Comparison of ENCODE assay signal across 10 cellular contexts in the genomic region with DNA sequence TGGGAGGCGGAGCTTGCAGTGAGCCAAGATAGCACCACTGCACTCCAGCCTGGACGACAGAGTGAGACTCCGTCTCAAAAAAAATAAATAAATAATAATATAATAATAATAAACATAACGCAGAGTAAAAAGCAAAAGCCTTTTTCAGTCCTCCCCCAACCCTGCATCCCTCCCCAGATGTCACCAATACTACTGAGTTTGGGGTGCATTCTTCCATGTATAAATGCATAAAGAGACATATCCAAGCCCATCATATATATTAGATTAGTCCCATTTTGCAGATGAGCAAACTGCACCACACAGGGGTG. TPM values are rescaled to one million over a fixed set of nuclear protein-coding genes. Genes with fewer than 3 reads are reported as not detected.
A peak's percentile ranks its signal among the peaks of the same experiment; 100 is the strongest.
DNase-seq lines count a peak whose midpoint lies in the region; ATAC-seq, FAIRE-seq and TF ChIP-seq lines count a peak whose summit lies in the region.
"Had no signal": no experiment of that assay in that cellular context is flagged by ENCODE, and none has a peak within 500 bp of the region (broad histone marks: within the 10 kb centered on the region; RNA-seq: fewer than 3 reads in every experiment).

No MANE protein-coding gene starts in this region.

- H3K4ac ChIP-seq in IMR-90 (ENCODE audit: low read depth, low read length) = peak overlapping the region; percentile 94

- H3K4me1 ChIP-seq in A549 (peaks cover 17% of the 10 kb centered on the region), IMR-90 (ENCODE audit: control insufficient read depth, insufficient read depth, low read length) (peaks cover 23% of the 10 kb centered on the region), mucosa of rectum (ENCODE audit: control insufficient read depth in 2 of 2, insufficient read depth in 2 of 2, low read length in 2 of 2) (peaks cover 3 to 15% of the 10 kb centered on the region in 2 donors)

- H2BK20ac ChIP-seq in IMR-90 (ENCODE audit: low read depth, low read length) = no peak overlapping the region

- no peak overlapping the region for H2BK120ac ChIP-seq in IMR-90 (ENCODE audit: low read depth, low read length)

- H2BK15ac ChIP-seq in IMR-90 (ENCODE audit: low read depth, low read length) = 0 out of 3 replicates have a peak overlapping the region, but pooled peaks have one; percentile 28

- TF ChIP-seq RAD21 in A549 (conservative IDR thresholded peaks at IDR 0.05 in 1 of 2, IDR thresholded peaks at IDR 0.05 in 1 of 2) (no peak), IMR-90 (IDR thresholded peaks at IDR 0.05; ENCODE audit: low read length) (no peak)

- no peak for DNase-seq in A549 (ENCODE audit: low read depth in 1 of 2, low spot score in 1 of 2)
- DNase-seq in IMR-90 = no peak
- DNase-seq in cardiac fibroblast (ENCODE audit: low read depth in 2 of 2) = no peak
- DNase-seq in OCI-M2 (lab: John Stamatoyannopoulos, UW; ENCODE audit: unreplicated experiment) = no peak

- H3K9me3 ChIP-seq in A549 (no peaks in the 10 kb centered on the region), IMR-90 (ENCODE audit: control insufficient read depth, insufficient read depth, low read length) (no peaks in the 10 kb centered on the region), mucosa of rectum (ENCODE audit: control insufficient read depth in 2 of 2, low read length in 2 of 2) (no peaks in the 10 kb centered on the region)

- H3K36me3 ChIP-seq in IMR-90 (ENCODE audit: control insufficient read depth, insufficient read depth, low read length) = no peaks in the 10 kb centered on the region
- no peaks in the 10 kb centered on the region for H3K36me3 ChIP-seq in mucosa of rectum (ENCODE audit: control insufficient read depth in 2 of 2, insufficient read depth in 2 of 2, low read length in 2 of 2)

- no peak for TF ChIP-seq CTCF in A549 (IDR thresholded peaks at IDR 0.05)
- no peak for TF ChIP-seq CTCF in IMR-90 (conservative IDR thresholded peaks at IDR 0.05; ENCODE audit: low read depth, low read length)
- TF ChIP-seq CTCF in cardiac fibroblast (IDR thresholded peaks at IDR 0.05; ENCODE audit: low read depth, low read length) = no peak

- CTCF ChIA-PET in A549 (lab: Yijun Ruan, JAX) = interaction anchor here (0.9 to 6.1 kb wide), 7 partner anchors 9 to 292 kb away, joined by 3 to 102 read pairs (median 6); no protein-coding TSS in a partner anchor
- CTCF ChIA-PET in IMR-90 (lab: Yijun Ruan, JAX) = interaction anchor here (0.6 to 1.0 kb wide), 3 partner anchors 11 to 47 kb away, joined by 3 to 5 read pairs (median 3); no protein-coding TSS in a partner anchor

- H4K5ac ChIP-seq in IMR-90 (ENCODE audit: low read depth, low read length) = peak overlapping the region; percentile 44; the same call in 1 of the 2 replicates

- H3K4me2 ChIP-seq in A549 = peak overlapping the region; percentile 78
- H3K4me2 ChIP-seq in IMR-90 (ENCODE audit: low read depth, low read length) = peak overlapping the region; percentile 73

- H3K27me3 ChIP-seq in IMR-90 (ENCODE audit: control insufficient read depth, insufficient read depth, low read length) = no peaks in the 10 kb centered on the region
- H3K27me3 ChIP-seq in mucosa of rectum (ENCODE audit: control insufficient read depth in 2 of 2, insufficient read depth in 2 of 2, low read length in 2 of 2) = peaks cover 0 to 8% of the 10 kb centered on the region in 2 donors

- no peak for TF ChIP-seq EP300 in A549 (IDR thresholded peaks at IDR 0.05)

- H3K79me1 ChIP-seq in IMR-90 (ENCODE audit: low read depth in 1 of 2, low read length in 2 of 2) = peaks cover 0 to 23% of the 10 kb centered on the region in 2 experiments; a peak in 2 of 4 replicates

- in situ Hi-C loops in IMR-90 (cut with MboI; ENCODE audit: low sequenced_read_pairs) = no loop called here

- FAIRE-seq in A549 (lab: Jason Lieb, UNC) = no peak

- POLR2A ChIA-PET in A549 (lab: Yijun Ruan, JAX) (interaction anchor here (0.7 to 1.1 kb wide), 4 partner anchors 16 to 185 kb away, joined by 3 to 6 read pairs (median 4); partner anchors contain the start of genes FALEC, MCL1 and RPRD2), IMR-90 (lab: Charles Lee; ENCODE audit: unreplicated experiment) (interaction anchor here (0.6 kb wide), 1 partner anchor 327 kb away, joined by 5 read pairs; no protein-coding TSS in a partner anchor)

- H4K91ac ChIP-seq in IMR-90 (ENCODE audit: insufficient read depth, low read depth, low read length) = no peak overlapping the region

- peak overlapping the region; percentile 61 for H2BK5ac ChIP-seq in IMR-90 (ENCODE audit: low read depth, low read length, poor library complexity, severe bottlenecking)

- peak overlapping the region; percentile 75 to 92; a peak in 4 of 6 replicates for H3K27ac ChIP-seq in A549
- peak overlapping the region; percentile 59 for H3K27ac ChIP-seq in IMR-90 (ENCODE audit: insufficient read depth, low read length)
- peak overlapping the region; percentile 52 to 53 for H3K27ac ChIP-seq in mucosa of rectum (ENCODE audit: low read depth in 2 of 2, low read length in 2 of 2)

- H3K9ac ChIP-seq in IMR-90 (ENCODE audit: low read depth, low read length) (peak overlapping the region; percentile 78), mucosa of rectum (ENCODE audit: low read depth in 1 of 2, low read length in 2 of 2) (peak overlapping the region; percentile 0 to 63)

- no peaks in the 10 kb centered on the region; the same call in none of the 2 replicates for H4K20me1 ChIP-seq in IMR-90 (ENCODE audit: insufficient read depth, low read length)

- H3K18ac ChIP-seq in IMR-90 (ENCODE audit: low read depth, low read length) = peak overlapping the region; percentile 38; the same call in 1 of the 2 replicates

- peak overlapping the region; percentile 94 for H2AFZ ChIP-seq in IMR-90 (replicated peaks; ENCODE audit: low read length, poor library complexity)

- 0 out of 2 replicates have a peak, but pooled peaks cover 5% of the 10 kb centered on the region for H3K9me1 ChIP-seq in IMR-90 (ENCODE audit: insufficient read depth, low read length)

- peak overlapping the region; percentile 17 to 84; a peak in 2 of 4 replicates for H4K8ac ChIP-seq in IMR-90 (ENCODE audit: low read depth in 2 of 2, low read length in 2 of 2)

- no peak overlapping the region for H2AK9ac ChIP-seq in IMR-90 (replicated peaks; ENCODE audit: low read depth, low read length, poor library complexity)

- no peak for ATAC-seq in A549
- no peak for ATAC-seq in IMR-90 (ENCODE audit: low read depth)
- no peak for ATAC-seq in GM21526 (IDR thresholded peaks at IDR 0.05; ENCODE audit: low FRiP score, unreplicated experiment)
- ATAC-seq in GM21786 (IDR thresholded peaks at IDR 0.05; ENCODE audit: unreplicated experiment) = no peak
- no peak for ATAC-seq in HG03196 (IDR thresholded peaks at IDR 0.05; ENCODE audit: unreplicated experiment)

- intact Hi-C loops in IMR-90 (cut with micrococcal nuclease) = loop anchor here (2.0 kb wide), 2 partner anchors 61 to 83 kb away; partner anchors contain the start of gene TARS2

- no TSS peak for BruUV-seq in IMR-90 (replicated peaks; lab: Mats Ljungman, UMichigan)

- H3K56ac ChIP-seq in IMR-90 (ENCODE audit: extremely low read depth, insufficient read depth, low read length) = peak overlapping the region; percentile 25; the same call in 1 of the 2 replicates

- H2AK5ac ChIP-seq in IMR-90 (ENCODE audit: low read depth, low read length) = no peak overlapping the region; the same call in 1 of the 2 replicates

- TF ChIP-seq POLR2A in A549 (IDR thresholded peaks at IDR 0.05; ENCODE audit: low read length) (no peak), IMR-90 (IDR thresholded peaks at IDR 0.05; ENCODE audit: low read depth, low read length) (no peak)

- H3K23ac ChIP-seq in IMR-90 (ENCODE audit: low read depth, low read length) = peak overlapping the region; percentile 97

- 65% methylated on average over 4 of the region's 4 CpGs for WGBS in A549 (ENCODE audit: missing lambda C conversion rate)
- no CpG with 5 or more reads among the region's 4 CpGs for WGBS in IMR-90 (ENCODE audit: extremely low coverage in 2 of 2, insufficient read length in 1 of 2), 2 experiments

- dilution Hi-C loops in IMR-90 (cut with HindIII; ENCODE audit: low sequenced_read_pairs, unreplicated experiment) = no loop called here

- H3K4me3 ChIP-seq in A549 = peak overlapping the region; percentile 53
- peak overlapping the region; percentile 50 for H3K4me3 ChIP-seq in IMR-90 (ENCODE audit: insufficient read depth, low read depth, low read length)
- H3K4me3 ChIP-seq in cardiac fibroblast (replicated peaks in 1 of 2; ENCODE audit: low read depth in 2 of 2, low read length in 2 of 2) = peak overlapping the region; percentile 46 to 57
- peak overlapping the region; percentile 55 to 67 for H3K4me3 ChIP-seq in mucosa of rectum (ENCODE audit: low read length in 2 of 2)

- peak overlapping the region; percentile 93 for H3K14ac ChIP-seq in IMR-90 (replicated peaks; ENCODE audit: low read depth, low read length)

RNA-seq across cellular contexts. Expression of gene ADAMTSL4, which starts 0.9 kb away (rescaled TPM):
- polyA plus RNA-seq in A549 (2011; rRNA removed) = 1.3 and 1.8 TPM in 2 replicates
- polyA plus RNA-seq in A549 (2012; cell fraction: cytosol; rRNA removed) = 3.1 and 3.6 TPM in 2 replicates
- polyA plus RNA-seq in A549 (2012; cell fraction: nucleus; rRNA removed) = 15.6 and 15.8 TPM in 2 replicates
- polyA plus RNA-seq in A549 (2017; fragmentation: RNase III; extraction: RNeasy Plus Mini Kit Qiagen cat#74134 plus additional on column Dnase treatment) = 1.3 to 2.0 TPM (median 1.5 TPM) in 3 replicates
- polyA minus RNA-seq in A549 (2011; rRNA and poly(A)+ RNA removed) = 0.54 and 1.2 TPM in 2 replicates
- 0.54 and 0.56 TPM in 2 replicates for total RNA-seq in IMR-90 (2012; rRNA removed)
- polyA plus RNA-seq in IMR-90 (2012; rRNA removed) = 11.3 and 12.2 TPM in 2 replicates
- 7.9 and 11.9 TPM in 2 replicates for polyA plus RNA-seq in IMR-90 (2012; cell fraction: cytosol; rRNA removed)
- polyA plus RNA-seq in IMR-90 (2012; cell fraction: nucleus; rRNA removed; ENCODE audit: low replicate concordance) = 44.4 and 63.5 TPM in 2 replicates

RNA-seq across cellular contexts. Expression of gene MCL1, which starts 31.1 kb away (rescaled TPM):
- 145 and 202 TPM in 2 replicates for polyA plus RNA-seq in A549 (2011; rRNA removed)
- 54.2 and 63.4 TPM in 2 replicates for polyA plus RNA-seq in A549 (2012; cell fraction: cytosol; rRNA removed)
- polyA plus RNA-seq in A549 (2012; cell fraction: nucleus; rRNA removed) = 178 and 186 TPM in 2 replicates
- 77.5 to 80.0 TPM (median 78.6 TPM) in 3 replicates for polyA plus RNA-seq in A549 (2017; fragmentation: RNase III; extraction: RNeasy Plus Mini Kit Qiagen cat#74134 plus additional on column Dnase treatment)
- polyA minus RNA-seq in A549 (2011; rRNA and poly(A)+ RNA removed) = 144 and 151 TPM in 2 replicates
- total RNA-seq in IMR-90 (2012; rRNA removed) = 142 and 212 TPM in 2 replicates
- polyA plus RNA-seq in IMR-90 (2012; rRNA removed) = 79.5 and 88.4 TPM in 2 replicates
- 32.7 and 42.7 TPM in 2 replicates for polyA plus RNA-seq in IMR-90 (2012; cell fraction: cytosol; rRNA removed)
- polyA plus RNA-seq in IMR-90 (2012; cell fraction: nucleus; rRNA removed; ENCODE audit: low replicate concordance) = 327 and 737 TPM in 2 replicates

RNA-seq across cellular contexts. Expression of gene FALEC, which starts 32.7 kb away (rescaled TPM):
- polyA plus RNA-seq in A549 (2011; rRNA removed) (0.36 TPM in 1 of 2 replicates, not detected in the other), A549 (2017; fragmentation: RNase III; extraction: RNeasy Plus Mini Kit Qiagen cat#74134 plus additional on column Dnase treatment) (0.28 to 0.80 TPM (median 0.74 TPM) in 3 replicates), IMR-90 (2012; rRNA removed) (0.26 TPM in 1 of 2 replicates, not detected in the other)
- polyA plus RNA-seq in A549 (2012; cell fraction: cytosol; rRNA removed) = 0.09 and 0.25 TPM in 2 replicates
- 0.12 TPM in 1 of 2 replicates, not detected in the other for polyA plus RNA-seq in A549 (2012; cell fraction: nucleus; rRNA removed)
- polyA minus RNA-seq in A549 (2011; rRNA and poly(A)+ RNA removed) = not detected in 2 replicates
- total RNA-seq in IMR-90 (2012; rRNA removed) = not detected in 2 replicates
- polyA plus RNA-seq in IMR-90 (2012; cell fraction: cytosol; rRNA removed) = 0.12 TPM in 1 of 2 replicates, not detected in the other
- not detected in 2 replicates for polyA plus RNA-seq in IMR-90 (2012; cell fraction: nucleus; rRNA removed; ENCODE audit: low replicate concordance)
- total RNA-seq: lung microvascular endothelial cell; T-helper 2 cell treated with Interferon-gamma antibody and Interleukin-4, amounts not matched to agents 100 ng/mL and 5 ng/mL, for 36 hours had no signal

RNA-seq across cellular contexts. Expression of gene ECM1, which starts 40.4 kb away (rescaled TPM):
- polyA plus RNA-seq in A549 (2011; rRNA removed) = 0.88 and 1.1 TPM in 2 replicates
- polyA plus RNA-seq in A549 (2012; cell fraction: cytosol; rRNA removed) = 0.91 and 0.96 TPM in 2 replicates
- 3.9 and 4.1 TPM in 2 replicates for polyA plus RNA-seq in A549 (2012; cell fraction: nucleus; rRNA removed)
- polyA plus RNA-seq in A549 (2017; fragmentation: RNase III; extraction: RNeasy Plus Mini Kit Qiagen cat#74134 plus additional on column Dnase treatment) = 0.77 to 1.0 TPM (median 1.0 TPM) in 3 replicates
- polyA minus RNA-seq in A549 (2011; rRNA and poly(A)+ RNA removed) = 0.97 and 1.2 TPM in 2 replicates
- 17.2 and 20.1 TPM in 2 replicates for total RNA-seq in IMR-90 (2012; rRNA removed)
- 230 and 264 TPM in 2 replicates for polyA plus RNA-seq in IMR-90 (2012; rRNA removed)
- 156 and 270 TPM in 2 replicates for polyA plus RNA-seq in IMR-90 (2012; cell fraction: cytosol; rRNA removed)
- 174 and 251 TPM in 2 replicates for polyA plus RNA-seq in IMR-90 (2012; cell fraction: nucleus; rRNA removed; ENCODE audit: low replicate concordance)
